Comparison of ENCODE assay signal across 14 cellular contexts in genomic region chr15:33860749-33861148, GRCh38.
DNase-seq lines count a peak whose midpoint lies in the region; ATAC-seq and TF ChIP-seq lines count a peak whose summit lies in the region.
"Had no signal": no experiment of that assay in that cellular context is flagged by ENCODE, and none has a peak within 500 bp of the region (broad histone marks: within the 10 kb centered on the region; RNA-seq: fewer than 3 reads in every experiment).

No MANE protein-coding gene starts in this region.

- no peak for TF ChIP-seq POLR2A in heart left ventricle (IDR thresholded peaks at IDR 0.05)

- H3K27ac Mint-ChIP-seq in mesothelial cell of epicardium: no peak overlapping the region

- WGBS in heart left ventricle, 4 donors: 92 to 99% (median 93%) methylated on average over 3 of the region's 3 CpGs

- H3K4me3 ChIP-seq in PC-3 (ENCODE audit: low read length) (no peak overlapping the region), choroid plexus epithelial cell (ENCODE audit: low read depth, low read length) (no peak overlapping the region), heart left ventricle (no peak overlapping the region), OCI-LY7 (ENCODE audit: low read depth, low read length, poor library complexity, severe bottlenecking) (no peak overlapping the region)
- H3K4me3 ChIP-seq: mucosa of descending colon had no signal

- DNase-seq in COLO829 (ENCODE audit: low spot score) (peak; percentile 61), PC-3 (peak; percentile 82), choroid plexus epithelial cell (ENCODE audit: low read depth) (peak; percentile 69), kidney tubule cell (ENCODE audit: low spot score) (peak; percentile 50), mesothelial cell of epicardium (ENCODE audit: low spot score in 2 of 2, unreplicated experiment in 2 of 2) (no peak), heart left ventricle (no peak), OCI-LY7 (ENCODE audit: low spot score) (no peak)
- DNase-seq: DMS153, GOT3, mucosa of descending colon, NCI-H1105, NCI-H446, posterior cingulate gyrus had no signal

- BruUV-seq in PC-3 (replicated peaks; lab: Mats Ljungman, UMichigan): no TSS peak
- BruUV-seq in OCI-LY7 (replicated peaks; lab: Mats Ljungman, UMichigan): no TSS peak

- POLR2A ChIA-PET in PC-3 (lab: Charles Lee; ENCODE audit: unreplicated experiment) (interaction anchor here (0.5 kb wide), 1 partner anchor 235 kb away, joined by 6 read pairs; no protein-coding TSS in a partner anchor), OCI-LY7 (lab: Charles Lee) (no interaction called here)

- H4K20me1 ChIP-seq in PC-3 (ENCODE audit: low read length): no peaks in the 10 kb centered on the region
- H4K20me1 ChIP-seq in OCI-LY7 (ENCODE audit: insufficient read depth, low read length): no peaks in the 10 kb centered on the region

- CTCF ChIA-PET in PC-3 (lab: Charles Lee): no interaction called here
- CTCF ChIA-PET in OCI-LY7 (lab: Charles Lee; ENCODE audit: unreplicated experiment): no interaction called here

- H3K9me3 ChIP-seq in PC-3 (ENCODE audit: low read length) (no peaks in the 10 kb centered on the region), heart left ventricle (no peaks in the 10 kb centered on the region), OCI-LY7 (ENCODE audit: low read length) (no peaks in the 10 kb centered on the region)
- H3K9me3 ChIP-seq: mucosa of descending colon had no signal

- H3F3A ChIP-seq in PC-3 (ENCODE audit: low read length, unreplicated experiment): no peaks in the 10 kb centered on the region

- H3K9me2 ChIP-seq in PC-3 (replicated peaks; ENCODE audit: low read length): no peaks in the 10 kb centered on the region
- H3K9me2 ChIP-seq in OCI-LY7 (ENCODE audit: insufficient read depth, low read length): no peaks in the 10 kb centered on the region; the same call in 1 of the 2 replicates

- H3K4me1 Mint-ChIP-seq in mesothelial cell of epicardium: no peaks in the 10 kb centered on the region

- H3K36me3 ChIP-seq in PC-3 (ENCODE audit: low read depth, low read length): no peaks in the 10 kb centered on the region
- peaks cover 0 to 21% (median 7%) of the 10 kb centered on the region in 9 donors for H3K36me3 ChIP-seq in heart left ventricle
- H3K36me3 ChIP-seq in OCI-LY7 (ENCODE audit: insufficient read depth, low read length): no peaks in the 10 kb centered on the region

- H3K79me2 ChIP-seq in PC-3 (ENCODE audit: low read length) (no peaks in the 10 kb centered on the region), OCI-LY7 (ENCODE audit: insufficient read depth, low read depth, low read length) (no peaks in the 10 kb centered on the region)

- TF ChIP-seq CTCF in PC-3 (conservative IDR thresholded peaks at IDR 0.05; ENCODE audit: low read depth, low read length) (no peak), choroid plexus epithelial cell (conservative IDR thresholded peaks at IDR 0.05; ENCODE audit: low read depth, low read length) (no peak), mesothelial cell of epicardium (IDR thresholded peaks at IDR 0.05; ENCODE audit: unreplicated experiment) (no peak), heart left ventricle (IDR thresholded peaks at IDR 0.05) (no peak), OCI-LY7 (conservative IDR thresholded peaks at IDR 0.05; ENCODE audit: low read length) (no peak)

- no peaks in the 10 kb centered on the region for H3K9me3 Mint-ChIP-seq in mesothelial cell of epicardium

- H3K27ac ChIP-seq in PC-3 (ENCODE audit: low read length) (no peak overlapping the region), heart left ventricle (no peak overlapping the region), OCI-LY7 (ENCODE audit: low read depth, low read length, poor library complexity, severe bottlenecking) (no peak overlapping the region)

- H2AFZ ChIP-seq in PC-3 (ENCODE audit: low read length) (no peak overlapping the region), OCI-LY7 (ENCODE audit: low read length) (no peak overlapping the region)

- peaks cover 10% of the 10 kb centered on the region for H3K36me3 Mint-ChIP-seq in mesothelial cell of epicardium

- intact Hi-C loops in PC-3 (cut with micrococcal nuclease): loop anchor here (5.0 kb wide), 1 partner anchor 107 kb away; the partner anchor contains the start of gene CHRM5
- intact Hi-C loops in heart left ventricle (cut with DNase I): no loop called here
- intact Hi-C loops in OCI-LY7 (cut with micrococcal nuclease; ENCODE audit: unreplicated experiment): no loop called here

- no peaks in the 10 kb centered on the region for H3K27me3 ChIP-seq in PC-3 (ENCODE audit: low read length)
- no peaks in the 10 kb centered on the region for H3K27me3 ChIP-seq in heart left ventricle

- H3K9ac ChIP-seq in PC-3 (ENCODE audit: low read length): no peak overlapping the region

- no peak overlapping the region for H3K4me3 Mint-ChIP-seq in mesothelial cell of epicardium

- ATAC-seq in PC-3 (peak; percentile 98), GM18870 (IDR thresholded peaks at IDR 0.05; ENCODE audit: unreplicated experiment) (no peak), heart left ventricle (no peak)
- ATAC-seq: mucosa of descending colon had no signal

- H3K4me2 ChIP-seq in PC-3 (ENCODE audit: low read length) (peak overlapping the region; percentile 23), OCI-LY7 (ENCODE audit: low read length) (no peak overlapping the region)

- H3K4me1 ChIP-seq in PC-3 (ENCODE audit: insufficient read depth, low read length): peaks cover 19% of the 10 kb centered on the region
- H3K4me1 ChIP-seq in heart left ventricle: peaks cover 0 to 6% (median 0%) of the 10 kb centered on the region in 12 donors
- no peaks in the 10 kb centered on the region for H3K4me1 ChIP-seq in OCI-LY7 (ENCODE audit: insufficient read depth, low read length, poor library complexity, severe bottlenecking)

- H3K27me3 Mint-ChIP-seq in mesothelial cell of epicardium (ENCODE audit: low read depth): no peaks in the 10 kb centered on the region

Comparison
In these comparisons a context has a peak if more than half of its experiments do, and no peak if none do; other contexts are left out.
1. DNase-seq: peak in COLO829 (single experiment), PC-3 (single experiment), choroid plexus epithelial cell (single experiment) and kidney tubule cell (single experiment); none in mesothelial cell of epicardium (0 of 2), heart left ventricle (0 of 5) and OCI-LY7 (single experiment).